Comparison of ENCODE assay signal across 1 cellular context in the genomic region with DNA sequence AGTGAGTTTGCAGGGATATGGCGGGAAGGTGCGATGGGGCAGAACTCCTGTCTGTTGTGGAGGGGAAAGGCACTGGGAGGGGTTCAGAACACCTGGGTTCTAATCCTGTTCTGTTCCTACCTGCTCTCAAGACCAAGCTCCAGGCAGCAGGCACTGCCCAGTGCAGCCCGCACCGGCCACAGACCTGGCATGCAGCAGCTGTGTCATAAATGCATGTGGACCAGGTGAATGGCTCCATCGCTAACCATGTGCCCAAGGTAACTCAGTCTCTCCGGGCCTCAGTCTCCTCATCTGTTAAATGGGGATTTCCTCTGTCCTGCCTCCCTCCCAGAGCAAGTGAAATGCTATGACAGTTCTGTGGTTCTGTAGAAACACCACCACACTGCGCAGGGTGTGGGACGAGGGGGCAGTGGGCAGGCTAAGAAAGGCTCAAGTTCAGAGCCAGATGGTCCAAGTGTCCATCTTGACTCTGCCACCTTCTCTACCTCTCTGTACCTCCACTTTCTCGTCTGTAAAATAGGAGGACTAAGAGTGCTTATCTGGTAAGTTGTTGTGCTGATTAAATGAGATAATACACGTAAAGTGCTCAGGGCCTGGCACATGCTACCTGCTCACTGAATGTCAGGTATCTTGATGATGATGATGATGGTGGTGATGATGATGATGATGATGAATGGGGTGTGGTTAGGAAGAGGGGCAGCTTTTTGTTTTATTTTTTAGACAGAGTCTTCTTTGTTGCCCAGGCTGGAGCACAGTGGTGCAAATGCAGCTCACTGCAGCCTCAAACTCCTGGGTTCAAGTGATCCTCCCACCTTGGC.
A peak's percentile ranks its signal among the peaks of the same experiment; 100 is the strongest.
TF ChIP-seq lines count a peak whose summit lies in the region.

No MANE protein-coding gene starts in this region.

TF ChIP-seq in HepG2, 621 proteins besides CTCF, POLR2A, EP300 and RAD21:
- TF ChIP-seq ZNF629 (CRISPR knock-in tag; conservative IDR thresholded peaks at IDR 0.05) (peak; percentile 84), CREB1 (IDR thresholded peaks at IDR 0.05) (peak; percentile 74), CREB1 (CRISPR knock-in tag; IDR thresholded peaks at IDR 0.05) (no peak), ZNF546 (CRISPR knock-in tag; conservative IDR thresholded peaks at IDR 0.05) (no peak), MEF2D (CRISPR knock-in tag; IDR thresholded peaks at IDR 0.05) (no peak), ZNF468 (CRISPR knock-in tag; IDR thresholded peaks at IDR 0.05) (no peak)
